In genomic region chr13:26219726-26220125, GRCh38 we compare ENCODE assay signal across 13 cellular contexts. TPM values are rescaled to one million over a fixed set of nuclear protein-coding genes. Genes with fewer than 3 reads are reported as not detected.
DNase-seq lines count a peak whose midpoint lies in the region; ATAC-seq, FAIRE-seq and TF ChIP-seq lines count a peak whose summit lies in the region.
"Had no signal": no experiment of that assay in that cellular context is flagged by ENCODE, and none has a peak within 500 bp of the region (broad histone marks: within the 10 kb centered on the region; RNA-seq: fewer than 3 reads in every experiment).

No MANE protein-coding gene starts in this region.

- no peak overlapping the region for H3K4me3 ChIP-seq in A549
- H3K4me3 ChIP-seq: right lobe of liver had no signal

- H3K4me3 Mint-ChIP-seq in activated naive CD8-positive, alpha-beta T cell, result peak overlapping the region; percentile 100
- H3K4me3 Mint-ChIP-seq in immature natural killer cell, result peak overlapping the region in 4 of 5 donors; percentile 63 to 100 (median 98)
- H3K4me3 Mint-ChIP-seq: dendritic cell treated with granulocyte-macrophage colony-stimulating factor and Interleukin-4, amounts not matched to agents 40 ng/mL and 50 ng/mL, for 4 days had no signal

- peak overlapping the region; percentile 46 for H3K27ac Mint-ChIP-seq in activated naive CD8-positive, alpha-beta T cell
- peak overlapping the region in 4 of 6 donors; percentile 18 to 56 (median 28) for H3K27ac Mint-ChIP-seq in immature natural killer cell
- H3K27ac Mint-ChIP-seq: dendritic cell treated with granulocyte-macrophage colony-stimulating factor and Interleukin-4, amounts not matched to agents 40 ng/mL and 50 ng/mL, for 4 days; H9; memory B cell had no signal

- H3K27ac ChIP-seq in A549, result no peak overlapping the region
- H3K27ac ChIP-seq: right lobe of liver, upper lobe of left lung had no signal

- H3K4me1 ChIP-seq in A549, result peaks cover 20% of the 10 kb centered on the region; the same call in 2 of the 3 replicates

- no peak for DNase-seq in A549 (ENCODE audit: low read depth in 1 of 2, low spot score in 1 of 2)
- DNase-seq in EH (ENCODE audit: low read depth), result peak; percentile 62
- no peak for DNase-seq in immature natural killer cell
- DNase-seq in HK-2 (ENCODE audit: unreplicated experiment), result no peak
- DNase-seq in KG1 (lab: John Stamatoyannopoulos, UW), result no peak
- DNase-seq: H9, right lobe of liver, upper lobe of left lung had no signal

- no peak for TF ChIP-seq EP300 in A549 (IDR thresholded peaks at IDR 0.05)

- whole genome bisulfite sequencing in A549 (ENCODE audit: missing lambda C conversion rate), result 76% methylated on average over 1 of the region's 1 CpG

- FAIRE-seq in A549 (lab: Jason Lieb, UNC), result no peak

- peaks cover 41% of the 10 kb centered on the region for H3K4me1 Mint-ChIP-seq in activated naive CD8-positive, alpha-beta T cell (ENCODE audit: low read depth)
- H3K4me1 Mint-ChIP-seq in immature natural killer cell, result peaks cover 38 to 66% of the 10 kb centered on the region in 2 donors

- H3K9me3 Mint-ChIP-seq in activated naive CD8-positive, alpha-beta T cell (ENCODE audit: low read depth), result no peaks in the 10 kb centered on the region
- no peaks in the 10 kb centered on the region for H3K9me3 Mint-ChIP-seq in immature natural killer cell
- H3K9me3 Mint-ChIP-seq: dendritic cell treated with granulocyte-macrophage colony-stimulating factor and Interleukin-4, amounts not matched to agents 40 ng/mL and 50 ng/mL, for 4 days; H9 had no signal

- no peak for ATAC-seq in A549
- ATAC-seq in HG02623 (IDR thresholded peaks at IDR 0.05; ENCODE audit: unreplicated experiment), result no peak
- no peak for ATAC-seq in GM18870 (IDR thresholded peaks at IDR 0.05; ENCODE audit: unreplicated experiment)
- ATAC-seq: right lobe of liver had no signal

- peaks cover 15% of the 10 kb centered on the region for H3K36me3 Mint-ChIP-seq in activated naive CD8-positive, alpha-beta T cell
- H3K36me3 Mint-ChIP-seq in immature natural killer cell, result peaks cover 3 to 34% (median 27%) of the 10 kb centered on the region in 3 donors

- CTCF ChIA-PET in A549 (lab: Yijun Ruan, JAX), result interaction anchor here (0.9 kb wide), 1 partner anchor 9 kb away, joined by 3 read pairs; no protein-coding TSS in a partner anchor

- no peaks in the 10 kb centered on the region for H3K27me3 Mint-ChIP-seq in activated naive CD8-positive, alpha-beta T cell
- H3K27me3 Mint-ChIP-seq in immature natural killer cell (ENCODE audit: low read depth in 3 of 3), result peaks cover 9 to 13% (median 10%) of the 10 kb centered on the region in 3 donors
- H3K27me3 Mint-ChIP-seq: dendritic cell treated with granulocyte-macrophage colony-stimulating factor and Interleukin-4, amounts not matched to agents 40 ng/mL and 50 ng/mL, for 4 days; memory B cell had no signal

- peak overlapping the region; percentile 84; the same call in 2 of the 3 replicates for H3K4me2 ChIP-seq in A549

- no peak for TF ChIP-seq POLR2A in A549 (IDR thresholded peaks at IDR 0.05; ENCODE audit: low read length)

- no peak for TF ChIP-seq RAD21 in A549 (conservative IDR thresholded peaks at IDR 0.05 in 1 of 2, IDR thresholded peaks at IDR 0.05 in 1 of 2)

- no peak for TF ChIP-seq CTCF in A549 (IDR thresholded peaks at IDR 0.05)

- POLR2A ChIA-PET in A549 (lab: Yijun Ruan, JAX), result no interaction called here

- H3K9me3 ChIP-seq in A549, result no peaks in the 10 kb centered on the region
- H3K9me3 ChIP-seq: right lobe of liver, upper lobe of left lung had no signal

TF ChIP-seq in A549, 52 proteins besides CTCF, POLR2A, EP300 and RAD21:
- TF ChIP-seq ATOH8 (CRISPR knock-in tag; IDR thresholded peaks at IDR 0.05; ENCODE audit: low read depth), result no peak
- TF ChIP-seq MAX (IDR thresholded peaks at IDR 0.05), result no peak
- TF ChIP-seq MAFK (IDR thresholded peaks at IDR 0.05; ENCODE audit: partially characterized antibody), result no peak
- no peak for TF ChIP-seq NPAS2 (CRISPR knock-in tag; IDR thresholded peaks at IDR 0.05; ENCODE audit: borderline replicate concordance)
- TF ChIP-seq HES2 (IDR thresholded peaks at IDR 0.05), result no peak
- TF ChIP-seq CBX8 (IDR thresholded peaks at IDR 0.05), result no peak
- TF ChIP-seq NR3C1 (IDR thresholded peaks at IDR 0.05), result no peak
- no peak for TF ChIP-seq JUN (IDR thresholded peaks at IDR 0.05)
- TF ChIP-seq MYC (IDR thresholded peaks at IDR 0.05; ENCODE audit: borderline replicate concordance, low read length), result no peak
- TF ChIP-seq TFCP2L1 (CRISPR knock-in tag; IDR thresholded peaks at IDR 0.05), result no peak
TF ChIP-seq in A549: peak in this region for 0.

RNA-seq across cellular contexts. Expression of gene RNF6, which starts 2.4 kb away (rescaled TPM):
- polyA plus RNA-seq in A549 (2011; rRNA removed) (43.0 and 55.3 TPM in 2 replicates), A549 (2017; fragmentation: RNase III; extraction: RNeasy Plus Mini Kit Qiagen cat#74134 plus additional on column Dnase treatment) (31.5 to 33.7 TPM (median 33.6 TPM) in 3 replicates), immature natural killer cell (10 to 100 TPM; 23.0 to 53.1 (median 31.2) TPM)
- 11.3 and 13.0 TPM in 2 replicates for polyA plus RNA-seq in A549 (2012; cell fraction: cytosol; rRNA removed)
- 4.2 and 6.5 TPM in 2 replicates for polyA plus RNA-seq in A549 (2012; cell fraction: nucleus; rRNA removed)
- polyA minus RNA-seq in A549 (2011; rRNA and poly(A)+ RNA removed), result 21.0 and 26.3 TPM in 2 replicates

RNA-seq across cellular contexts. Expression of gene CDK8, which starts 34.2 kb away (rescaled TPM):
- 19.1 and 20.9 TPM in 2 replicates for polyA plus RNA-seq in A549 (2011; rRNA removed)
- 8.1 and 8.9 TPM in 2 replicates for polyA plus RNA-seq in A549 (2012; cell fraction: cytosol; rRNA removed)
- 9.2 and 12.4 TPM in 2 replicates for polyA plus RNA-seq in A549 (2012; cell fraction: nucleus; rRNA removed)
- polyA plus RNA-seq in A549 (2017; fragmentation: RNase III; extraction: RNeasy Plus Mini Kit Qiagen cat#74134 plus additional on column Dnase treatment), result 9.1 to 9.9 TPM (median 9.9 TPM) in 3 replicates
- polyA minus RNA-seq in A549 (2011; rRNA and poly(A)+ RNA removed), result 18.8 and 25.1 TPM in 2 replicates
- 1 to 10 TPM; 1.6 to 5.2 (median 1.7) TPM for polyA plus RNA-seq in immature natural killer cell
